Comparison of ENCODE assay signal across 13 cellular contexts in genomic region chr17:37829446-37830142, GRCh38.
DNase-seq lines count a peak whose midpoint lies in the region; ATAC-seq and TF ChIP-seq lines count a peak whose summit lies in the region.
"Had no signal": no experiment of that assay in that cellular context is flagged by ENCODE, and none has a peak within 500 bp of the region (broad histone marks: within the 10 kb centered on the region; RNA-seq: fewer than 3 reads in every experiment).

No MANE protein-coding gene starts in this region.

- H3K27me3 Mint-ChIP-seq in T-cell (peaks cover 15 to 30% of the 10 kb centered on the region in 2 donors), glutamatergic neuron (ENCODE audit: unreplicated experiment) (peaks cover 1% of the 10 kb centered on the region)

- no CpG with 5 or more reads among the region's 5 CpGs for WGBS in neuronal stem cell (ENCODE audit: extremely low coverage in 2 of 2, insufficient read length in 2 of 2, insufficient replicate concordance in 1 of 2), 2 donors

- no peak overlapping the region for H4K91ac ChIP-seq in neuronal stem cell (ENCODE audit: low read depth, low read length, poor library complexity)

- no peak overlapping the region for H2BK5ac ChIP-seq in neuronal stem cell (ENCODE audit: low read length)

- H4K8ac ChIP-seq in neuronal stem cell (ENCODE audit: low read depth, low read length), result no peak overlapping the region

- H3K9me3 Mint-ChIP-seq in T-cell (no peaks in the 10 kb centered on the region), glutamatergic neuron (ENCODE audit: unreplicated experiment) (peaks cover 1% of the 10 kb centered on the region)

- no peak overlapping the region for H2AK5ac ChIP-seq in neuronal stem cell (ENCODE audit: low read depth, low read length)

- H3K4me3 Mint-ChIP-seq in T-cell (no peak overlapping the region), glutamatergic neuron (ENCODE audit: unreplicated experiment) (no peak overlapping the region)

- H2BK12ac ChIP-seq in neuronal stem cell (ENCODE audit: low read length), result no peak overlapping the region

- DNase-seq in DMS79 treated with DMSO at 0.1 percent for 48 hours (lab: John Stamatoyannopoulos, UW) (peak; percentile 25), DMS79 (lab: John Stamatoyannopoulos, UW) (no peak), MV-4-11 (lab: John Stamatoyannopoulos, UW) (peak; percentile 60), neuronal stem cell (ENCODE audit: low spot score) (no peak), DMS153 treated with DMSO at 0.1 percent for 48 hours (lab: John Stamatoyannopoulos, UW; ENCODE audit: unreplicated experiment) (no peak), T-cell (no peak), glutamatergic neuron (no peak)
- DNase-seq: cortex of kidney, DMS53, PC-3, T-helper 9 cell had no signal

- no peak overlapping the region for H3K23ac ChIP-seq in neuronal stem cell (ENCODE audit: low read depth, low read length, poor library complexity)

- H3K14ac ChIP-seq in neuronal stem cell (ENCODE audit: low read length), result no peak overlapping the region

- no peak overlapping the region for H3K27ac Mint-ChIP-seq in T-cell
- H3K27ac Mint-ChIP-seq in glutamatergic neuron (ENCODE audit: unreplicated experiment), result no peak overlapping the region

- no peak overlapping the region for H3K4me2 ChIP-seq in neuronal stem cell (ENCODE audit: insufficient read depth, low read length, poor library complexity, severe bottlenecking)

- H3K18ac ChIP-seq in neuronal stem cell (ENCODE audit: low read length), result peak overlapping the region; percentile 15

- H3K4me1 ChIP-seq in neuronal stem cell (ENCODE audit: control insufficient read depth in 2 of 2, insufficient read depth in 1 of 2, low read depth in 1 of 2, low read length in 2 of 2), result peaks cover 2 to 16% of the 10 kb centered on the region in 2 donors

- CTCF ChIA-PET in T-cell (lab: Charles Lee), result no interaction called here

- H2BK15ac ChIP-seq in neuronal stem cell (ENCODE audit: low read length), result no peak overlapping the region

- H3K4me3 ChIP-seq in neuronal stem cell (ENCODE audit: low read length in 2 of 2), result no peak overlapping the region

- H3K27ac ChIP-seq in neuronal stem cell (replicated peaks; ENCODE audit: low read length), result no peak overlapping the region
- H3K27ac ChIP-seq: 22Rv1 had no signal

- no peaks in the 10 kb centered on the region for H3K36me3 ChIP-seq in neuronal stem cell (replicated peaks in 1 of 2; ENCODE audit: control insufficient read depth in 2 of 2, insufficient read depth in 2 of 2, low read length in 2 of 2)

- POLR2A ChIA-PET in T-cell (lab: Charles Lee), result no interaction called here

- TF ChIP-seq CTCF in glutamatergic neuron (IDR thresholded peaks at IDR 0.05; ENCODE audit: partially characterized antibody, unreplicated experiment), result no peak

- H3K4me1 Mint-ChIP-seq in T-cell (peaks cover 0 to 6% (median 0%) of the 10 kb centered on the region in 3 donors), glutamatergic neuron (ENCODE audit: low read depth, unreplicated experiment) (no peaks in the 10 kb centered on the region)

- H2BK120ac ChIP-seq in neuronal stem cell (ENCODE audit: low read depth, low read length), result no peak overlapping the region

- H3K9ac ChIP-seq in neuronal stem cell (ENCODE audit: low read depth, low read length, poor library complexity), result no peak overlapping the region

- no peaks in the 10 kb centered on the region for H3K79me1 ChIP-seq in neuronal stem cell (ENCODE audit: low read depth, low read length)

- H2AFZ ChIP-seq in neuronal stem cell (ENCODE audit: low read length), result no peak overlapping the region

- H3K4ac ChIP-seq in neuronal stem cell (ENCODE audit: low read length), result no peak overlapping the region

- H3K9me3 ChIP-seq in neuronal stem cell (replicated peaks in 1 of 2; ENCODE audit: control insufficient read depth in 2 of 2, insufficient read depth in 1 of 2, low read depth in 1 of 2, low read length in 2 of 2), result no peaks in the 10 kb centered on the region

- H3K27me3 ChIP-seq in neuronal stem cell (ENCODE audit: control insufficient read depth in 3 of 3, insufficient read depth in 3 of 3, low read depth in 1 of 3, low read length in 3 of 3), result peaks cover 0 to 2% (median 0%) of the 10 kb centered on the region in 3 experiments

- no peaks in the 10 kb centered on the region for H3K36me3 Mint-ChIP-seq in T-cell
- H3K36me3 Mint-ChIP-seq in glutamatergic neuron (ENCODE audit: unreplicated experiment), result no peaks in the 10 kb centered on the region

- ATAC-seq in GM21825 (IDR thresholded peaks at IDR 0.05; ENCODE audit: unreplicated experiment), result peak; percentile 36
- ATAC-seq in T-cell (replicated peaks in 1 of 4), result no peak
- ATAC-seq: PC-3 had no signal

Comparison
In these comparisons a context has a peak if more than half of its experiments do, and no peak if none do; other contexts are left out.
1. DNase-seq: peak in DMS79 treated with DMSO at 0.1 percent for 48 hours (single experiment) and MV-4-11 (single experiment); none in DMS79 (single experiment), neuronal stem cell (single experiment), DMS153 treated with DMSO at 0.1 percent for 48 hours (single experiment), T-cell (0 of 34) and glutamatergic neuron (single experiment).